15 cellular contexts compared by ENCODE assay signal in genomic region chr20:52683761-52684160, GRCh38.
"Had no signal": no experiment of that assay in that cellular context is flagged by ENCODE, and none has a peak within 500 bp of the region (broad histone marks: within the 10 kb centered on the region; RNA-seq: fewer than 3 reads in every experiment).

No MANE protein-coding gene starts in this region.

- H3K4me1 ChIP-seq: gastrocnemius medialis, left ventricle myocardium inferior, uterus had no signal

- H3K4me3 ChIP-seq: gastrocnemius medialis, left ventricle myocardium inferior, smooth muscle cell, thyroid gland, uterus had no signal

- DNase-seq: activated CD4-positive, alpha-beta T cell treated with anti-CD3 and anti-CD28 coated beads, Interleukin-2, amount 50 U/mL, for 1 hour; activated naive CD4-positive, alpha-beta T cell treated with anti-CD3 and anti-CD28 coated beads, Interleukin-2, amount 10 ng/mL, durations not matched to agents 7 days and 5 days; cortex of kidney; effector CD8-positive, alpha-beta T cell; gastrocnemius medialis; kidney; left ventricle myocardium inferior; natural killer cell; nucleus accumbens; right cardiac atrium; thyroid gland; uterus had no signal

- H3K4me1 Mint-ChIP-seq: activated naive CD4-positive, alpha-beta T cell treated with anti-CD3 and anti-CD28 coated beads, Interleukin-2, amount 10 ng/mL, durations not matched to agents 7 days and 5 days; memory B cell; natural killer cell had no signal

- H3K27me3 Mint-ChIP-seq: activated naive CD4-positive, alpha-beta T cell treated with anti-CD3 and anti-CD28 coated beads, Interleukin-2, amount 10 ng/mL, durations not matched to agents 7 days and 5 days had no signal

- H3K36me3 ChIP-seq: gastrocnemius medialis, left ventricle myocardium inferior, thyroid gland, uterus had no signal

- ATAC-seq: gastrocnemius medialis, natural killer cell, right cardiac atrium had no signal

- H3K9me3 ChIP-seq: gastrocnemius medialis, thyroid gland, uterus had no signal

- H3K4me3 Mint-ChIP-seq: activated naive CD4-positive, alpha-beta T cell treated with anti-CD3 and anti-CD28 coated beads, Interleukin-2, amount 10 ng/mL, durations not matched to agents 7 days and 5 days; memory B cell; natural killer cell had no signal

- H3K36me3 Mint-ChIP-seq: activated naive CD4-positive, alpha-beta T cell treated with anti-CD3 and anti-CD28 coated beads, Interleukin-2, amount 10 ng/mL, durations not matched to agents 7 days and 5 days; memory B cell; natural killer cell had no signal

- H3K27me3 ChIP-seq: gastrocnemius medialis, thyroid gland, uterus had no signal

- H3K27ac Mint-ChIP-seq: activated naive CD4-positive, alpha-beta T cell treated with anti-CD3 and anti-CD28 coated beads, Interleukin-2, amount 10 ng/mL, durations not matched to agents 7 days and 5 days; activated T-helper 2 cell treated with anti-CD3 and anti-CD28 coated beads, Interferon-gamma antibody, Interleukin-2, Interleukin-4, amounts not matched to agents 10 μg/mL and 5 μg/mL and 100 μg/mL, durations not matched to agents 14 hours and 24 hours and 36 hours; memory B cell; natural killer cell had no signal

- H3K27ac ChIP-seq: gastrocnemius medialis, left ventricle myocardium inferior, thyroid gland, uterus had no signal
